ENCODE assay signal across 11 cellular contexts in genomic region chr10:114684085-114684821, GRCh38. TPM values are rescaled to one million over a fixed set of nuclear protein-coding genes. Genes with fewer than 3 reads are reported as not detected.
DNase-seq lines count a peak whose midpoint lies in the region; ATAC-seq and TF ChIP-seq lines count a peak whose summit lies in the region.
"Had no signal": no experiment of that assay in that cellular context is flagged by ENCODE, and none has a peak within 500 bp of the region (broad histone marks: within the 10 kb centered on the region; RNA-seq: fewer than 3 reads in every experiment).

No MANE protein-coding gene starts in this region.

- peak overlapping the region; percentile 77 to 86 for H3K27ac ChIP-seq in right atrium auricular region
- H3K27ac ChIP-seq in CD4-positive, alpha-beta T cell (ENCODE audit: low read depth, low read length) = no peak overlapping the region

- DNase-seq in Calu3 = peak; percentile 53
- peak; percentile 58 for DNase-seq in astrocyte of the spinal cord (ENCODE audit: low read depth, low spot score)
- DNase-seq in right atrium auricular region (ENCODE audit: low spot score) = peak; percentile 77
- DNase-seq in retinal pigment epithelial cell (ENCODE audit: low read depth) = no peak
- no peak for DNase-seq in SKM-1 (lab: John Stamatoyannopoulos, UW; ENCODE audit: unreplicated experiment)
- DNase-seq in NCI-H2171 treated with DMSO at 0.1 percent for 48 hours (lab: John Stamatoyannopoulos, UW) = no peak
- no peak for DNase-seq in CD4-positive, alpha-beta T cell
- DNase-seq: GOT3, NCI-H1417 had no signal

- POLR2A ChIA-PET in CD4-positive, alpha-beta T cell (lab: Charles Lee) = no interaction called here

- TF ChIP-seq CTCF in Calu3 (IDR thresholded peaks at IDR 0.05; ENCODE audit: unreplicated experiment) (no peak), astrocyte of the spinal cord (IDR thresholded peaks at IDR 0.05; ENCODE audit: low read depth, low read length) (no peak), right atrium auricular region (IDR thresholded peaks at IDR 0.05) (no peak), retinal pigment epithelial cell (conservative IDR thresholded peaks at IDR 0.05; ENCODE audit: low read depth, low read length) (no peak)
- no peak for TF ChIP-seq CTCF in CD4-positive, alpha-beta T cell (IDR thresholded peaks at IDR 0.05)

- peak overlapping the region; percentile 86 for H3K27ac Mint-ChIP-seq in Calu3 (ENCODE audit: unreplicated experiment)
- H3K27ac Mint-ChIP-seq in CD4-positive, alpha-beta T cell = no peak overlapping the region
- H3K27ac Mint-ChIP-seq: dendritic cell treated with granulocyte-macrophage colony-stimulating factor and Interleukin-4, amounts not matched to agents 40 ng/mL and 50 ng/mL, for 4 days had no signal

- in situ Hi-C loops in astrocyte of the spinal cord (cut with HindIII; ENCODE audit: low sequenced_read_pairs) = no loop called here

- H3K4me1 Mint-ChIP-seq in Calu3 (ENCODE audit: low read depth, unreplicated experiment) = peaks cover 59% of the 10 kb centered on the region
- no peaks in the 10 kb centered on the region for H3K4me1 Mint-ChIP-seq in CD4-positive, alpha-beta T cell (ENCODE audit: low read depth)

- H3K4me1 ChIP-seq in right atrium auricular region = peaks cover 0 to 66% of the 10 kb centered on the region in 2 donors

- no peaks in the 10 kb centered on the region for H3K27me3 ChIP-seq in right atrium auricular region
- H3K27me3 ChIP-seq in CD4-positive, alpha-beta T cell (ENCODE audit: control insufficient read depth, insufficient read depth, low read length) = no peaks in the 10 kb centered on the region

- H3K36me3 ChIP-seq in right atrium auricular region = no peaks in the 10 kb centered on the region

- no peak for ATAC-seq in HG03342 (IDR thresholded peaks at IDR 0.05; ENCODE audit: unreplicated experiment)
- ATAC-seq in CD4-positive, alpha-beta T cell (ENCODE audit: poor library complexity) = no peak

- BruUV-seq in Calu3 (replicated peaks; lab: Mats Ljungman, UMichigan) = TSS peak; percentile 67

- CTCF ChIA-PET in Calu3 (lab: Charles Lee) = no interaction called here
- CTCF ChIA-PET in CD4-positive, alpha-beta T cell (lab: Charles Lee) = no interaction called here

- peak overlapping the region; percentile 62 for H3K4me3 Mint-ChIP-seq in Calu3 (ENCODE audit: low read depth, unreplicated experiment)
- H3K4me3 Mint-ChIP-seq in CD4-positive, alpha-beta T cell = no peak overlapping the region
- H3K4me3 Mint-ChIP-seq: dendritic cell treated with granulocyte-macrophage colony-stimulating factor and Interleukin-4, amounts not matched to agents 40 ng/mL and 50 ng/mL, for 4 days had no signal

- intact Hi-C loops in Calu3 (cut with micrococcal nuclease; ENCODE audit: unreplicated experiment) = no loop called here
- intact Hi-C loops in CD4-positive, alpha-beta T cell (cut with DNase I, micrococcal nuclease) = no loop called here

- H3K36me3 Mint-ChIP-seq in Calu3 (ENCODE audit: insufficient read depth, unreplicated experiment) = peaks cover 6% of the 10 kb centered on the region
- no peaks in the 10 kb centered on the region for H3K36me3 Mint-ChIP-seq in CD4-positive, alpha-beta T cell (ENCODE audit: low read depth)

- H3K27me3 Mint-ChIP-seq in Calu3 (ENCODE audit: unreplicated experiment) = no peaks in the 10 kb centered on the region
- no peaks in the 10 kb centered on the region for H3K27me3 Mint-ChIP-seq in CD4-positive, alpha-beta T cell
- H3K27me3 Mint-ChIP-seq: dendritic cell treated with granulocyte-macrophage colony-stimulating factor and Interleukin-4, amounts not matched to agents 40 ng/mL and 50 ng/mL, for 4 days had no signal

- H3K9me3 Mint-ChIP-seq in Calu3 (ENCODE audit: low read depth, unreplicated experiment) = no peaks in the 10 kb centered on the region
- no peaks in the 10 kb centered on the region for H3K9me3 Mint-ChIP-seq in CD4-positive, alpha-beta T cell
- H3K9me3 Mint-ChIP-seq: dendritic cell treated with granulocyte-macrophage colony-stimulating factor and Interleukin-4, amounts not matched to agents 40 ng/mL and 50 ng/mL, for 4 days had no signal

- no peaks in the 10 kb centered on the region for H3K9me3 ChIP-seq in right atrium auricular region
- H3K9me3 ChIP-seq in CD4-positive, alpha-beta T cell (ENCODE audit: control insufficient read depth, low read length) = no peaks in the 10 kb centered on the region

- peak overlapping the region; percentile 4 for H3K4me3 ChIP-seq in astrocyte of the spinal cord (ENCODE audit: low read depth, low read length)
- peak overlapping the region; percentile 31 to 41 for H3K4me3 ChIP-seq in right atrium auricular region
- peak overlapping the region; percentile 2 for H3K4me3 ChIP-seq in retinal pigment epithelial cell (ENCODE audit: low read length)

RNA-seq across cellular contexts. Expression of gene ABLIM1, which starts 26.2 kb away (rescaled TPM):
- total RNA-seq in Calu3 (2022) (81.1 and 89.4 TPM in 2 replicates), right atrium auricular region (100 to 1,000 TPM; 359 to 404 TPM)
- total RNA-seq in CD4-positive, alpha-beta T cell = 100 to 1,000 TPM; 217 to 224 TPM

Comparison
In these comparisons a context has a peak if more than half of its experiments do, and no peak if none do; other contexts are left out.
1. DNase-seq: peak in Calu3 (single experiment), astrocyte of the spinal cord (single experiment) and right atrium auricular region (single experiment); none in retinal pigment epithelial cell (single experiment), SKM-1 (single experiment), NCI-H2171 treated with DMSO at 0.1 percent for 48 hours (single experiment) and CD4-positive, alpha-beta T cell (0 of 10).
2. Peak in every context shown above with its lines, with median percentiles within 50 percentile points of each other: H3K4me3 ChIP-seq.